35 cellular contexts compared by ENCODE assay signal in genomic region chr6:168314029-168314420, GRCh38. TPM values are rescaled to one million over a fixed set of nuclear protein-coding genes. Genes with fewer than 3 reads are reported as not detected.
DNase-seq lines count a peak whose midpoint lies in the region; ATAC-seq and TF ChIP-seq lines count a peak whose summit lies in the region.
"Had no signal": no experiment of that assay in that cellular context is flagged by ENCODE, and none has a peak within 500 bp of the region (broad histone marks: within the 10 kb centered on the region; RNA-seq: fewer than 3 reads in every experiment).

No MANE protein-coding gene starts in this region.

- no peaks in the 10 kb centered on the region for H3K9me3 Mint-ChIP-seq in neural progenitor cell
- no peaks in the 10 kb centered on the region for H3K9me3 Mint-ChIP-seq in type B pancreatic cell
- H3K9me3 Mint-ChIP-seq: activated CD4-positive, alpha-beta T cell treated with anti-CD3 and anti-CD28 coated beads, Interleukin-2, amount 10 ng/mL, durations not matched to agents 24 days and 14 days; activated naive CD8-positive, alpha-beta T cell treated with anti-CD3 and anti-CD28 coated beads for 36 hours; activated T-cell treated with anti-CD3 and anti-CD28 coated beads, Interleukin-2, amount 50 U/mL, for 4 hours; naive thymus-derived CD8-positive, alpha-beta T cell had no signal

- H3K36me3 Mint-ChIP-seq in neural progenitor cell, result no peaks in the 10 kb centered on the region
- H3K36me3 Mint-ChIP-seq in type B pancreatic cell, result peaks cover 6% of the 10 kb centered on the region
- H3K36me3 Mint-ChIP-seq: activated naive CD8-positive, alpha-beta T cell treated with anti-CD3 and anti-CD28 coated beads for 36 hours; naive thymus-derived CD8-positive, alpha-beta T cell had no signal

- H3K27ac ChIP-seq in esophagus squamous epithelium (peak overlapping the region in 3 of 4 donors; percentile 1 to 38 (median 21)), neural progenitor cell (peak overlapping the region; percentile 68), MM.1S (ENCODE audit: low read length) (no peak overlapping the region)
- H3K27ac ChIP-seq: C4-2B, cardiac muscle cell, colonic mucosa, tibial artery had no signal

- H3K4me2 ChIP-seq in neural progenitor cell, result peak overlapping the region; percentile 59
- no peak overlapping the region for H3K4me2 ChIP-seq in MM.1S (ENCODE audit: low read depth, low read length)

- H3K27ac Mint-ChIP-seq in neural progenitor cell, result no peak overlapping the region
- peak overlapping the region; percentile 90 for H3K27ac Mint-ChIP-seq in type B pancreatic cell
- H3K27ac Mint-ChIP-seq: activated CD4-positive, alpha-beta T cell treated with anti-CD3 and anti-CD28 coated beads, Interleukin-2, amount 10 ng/mL, durations not matched to agents 24 days and 14 days; activated naive CD8-positive, alpha-beta T cell treated with anti-CD3 and anti-CD28 coated beads for 36 hours; HFFc6; naive thymus-derived CD8-positive, alpha-beta T cell had no signal

- H3K4me1 Mint-ChIP-seq in neural progenitor cell, result peaks cover 41% of the 10 kb centered on the region
- peaks cover 52% of the 10 kb centered on the region for H3K4me1 Mint-ChIP-seq in type B pancreatic cell (ENCODE audit: unreplicated experiment)
- H3K4me1 Mint-ChIP-seq: activated CD4-positive, alpha-beta T cell treated with anti-CD3 and anti-CD28 coated beads, Interleukin-2, amount 10 ng/mL, durations not matched to agents 24 days and 14 days; activated naive CD8-positive, alpha-beta T cell treated with anti-CD3 and anti-CD28 coated beads for 36 hours had no signal

- intact Hi-C loops in esophagus squamous epithelium (cut with DNase I), result no loop called here

- no peak for ATAC-seq in GM21619 (IDR thresholded peaks at IDR 0.05; ENCODE audit: unreplicated experiment)
- ATAC-seq: activated T-cell treated with anti-CD3 and anti-CD28 coated beads, Interleukin-2, amount 50 U/mL, for 4 hours; K562; naive thymus-derived CD8-positive, alpha-beta T cell; sciatic nerve had no signal

- H4K20me1 ChIP-seq in neural progenitor cell (ENCODE audit: low read depth) (no peaks in the 10 kb centered on the region), MM.1S (ENCODE audit: insufficient read depth, low read length) (no peaks in the 10 kb centered on the region)

- peak overlapping the region; percentile 72 for H3K9ac ChIP-seq in NT2/D1 (ENCODE audit: insufficient read length, low read depth)
- H3K9ac ChIP-seq in neural progenitor cell, result no peak overlapping the region
- no peak overlapping the region for H3K9ac ChIP-seq in MM.1S (ENCODE audit: low read length)

- WGBS in esophagus squamous epithelium, 2 donors, result 77 to 78% methylated on average over 4 to 5 of the region's 11 CpGs

- H3K27me3 Mint-ChIP-seq in neural progenitor cell (ENCODE audit: insufficient read depth, low read depth) (peaks cover 30% of the 10 kb centered on the region), type B pancreatic cell (peaks cover 14% of the 10 kb centered on the region)

- no peak overlapping the region for H3K4me3 Mint-ChIP-seq in neural progenitor cell
- H3K4me3 Mint-ChIP-seq in type B pancreatic cell, result peak overlapping the region; percentile 65
- H3K4me3 Mint-ChIP-seq: activated CD4-positive, alpha-beta T cell treated with anti-CD3 and anti-CD28 coated beads, Interleukin-2, amount 10 ng/mL, durations not matched to agents 24 days and 14 days; activated naive CD8-positive, alpha-beta T cell treated with anti-CD3 and anti-CD28 coated beads for 36 hours; activated T-cell treated with anti-CD3 and anti-CD28 coated beads, Interleukin-2, amount 50 U/mL, for 4 hours; HFFc6; naive thymus-derived CD8-positive, alpha-beta T cell had no signal

- H2AFZ ChIP-seq in neural progenitor cell (replicated peaks) (peak overlapping the region; percentile 2), MM.1S (ENCODE audit: low read length) (no peak overlapping the region)

- H3K4me3 ChIP-seq in NT2/D1 (ENCODE audit: insufficient read length, low read depth) (no peak overlapping the region), esophagus squamous epithelium (no peak overlapping the region), neural progenitor cell (no peak overlapping the region), MM.1S (ENCODE audit: low read length) (no peak overlapping the region)
- H3K4me3 ChIP-seq: cardiac muscle cell, colonic mucosa, K562, tibial artery had no signal

- no peaks in the 10 kb centered on the region for H3K9me2 ChIP-seq in MM.1S (replicated peaks; ENCODE audit: insufficient read depth, low read length)

- H3K36me3 ChIP-seq in NT2/D1 (ENCODE audit: insufficient read depth, insufficient read length, low read length), result no peaks in the 10 kb centered on the region
- peaks cover 0 to under 1% (median 0%) of the 10 kb centered on the region in 3 donors for H3K36me3 ChIP-seq in esophagus squamous epithelium
- H3K36me3 ChIP-seq in neural progenitor cell, result no peaks in the 10 kb centered on the region
- H3K36me3 ChIP-seq in MM.1S (replicated peaks; ENCODE audit: insufficient read depth, low read length), result no peaks in the 10 kb centered on the region
- H3K36me3 ChIP-seq: cardiac muscle cell, colonic mucosa, tibial artery had no signal

- peaks cover 4% of the 10 kb centered on the region for H3K4me1 ChIP-seq in NT2/D1 (ENCODE audit: insufficient read depth, insufficient read length)
- H3K4me1 ChIP-seq in esophagus squamous epithelium, result peaks cover 14 to 54% (median 17%) of the 10 kb centered on the region in 3 donors
- peaks cover 40% of the 10 kb centered on the region for H3K4me1 ChIP-seq in neural progenitor cell
- H3K4me1 ChIP-seq in MM.1S (ENCODE audit: low read length), result no peaks in the 10 kb centered on the region

- H3K9me3 ChIP-seq in NT2/D1 (ENCODE audit: insufficient read depth, low read length) (no peaks in the 10 kb centered on the region), esophagus squamous epithelium (no peaks in the 10 kb centered on the region), neural progenitor cell (ENCODE audit: low read depth) (no peaks in the 10 kb centered on the region), MM.1S (replicated peaks; ENCODE audit: insufficient read depth, low read length) (no peaks in the 10 kb centered on the region)
- H3K9me3 ChIP-seq: Caco-2, colonic mucosa, tibial artery had no signal

- DNase-seq in NT2/D1 (ENCODE audit: low read depth, low spot score) (no peak), esophagus squamous epithelium (lab: John Stamatoyannopoulos, UW) (no peak), neural progenitor cell (ENCODE audit: low spot score) (no peak), type B pancreatic cell (ENCODE audit: extremely low spot score, unreplicated experiment) (no peak), MM.1S (no peak)
- no peak for DNase-seq in activated T-cell treated with anti-CD3 and anti-CD28 coated beads, Interleukin-2, amount 50 U/mL, for 1 hour
- DNase-seq: activated CD4-positive, alpha-beta T cell treated with anti-CD3 and anti-CD28 coated beads, Interleukin-2, amount 10 ng/mL, durations not matched to agents 24 days and 14 days; activated CD8-positive, alpha-beta memory T cell treated with anti-CD3 and anti-CD28 coated beads for 24 hours; activated gamma-delta T cell; activated naive CD8-positive, alpha-beta T cell treated with anti-CD3 and anti-CD28 coated beads for 36 hours; activated T-cell treated with anti-CD3 and anti-CD28 coated beads, Interleukin-2, amount 50 U/mL, for 4 hours; aorta; Caco-2; DMS79; effector CD8-positive, alpha-beta T cell; erythroblast; GDM1; glutamatergic neuron; HFFc6; naive thymus-derived CD8-positive, alpha-beta T cell; NCI-H1092 treated with DMSO at 0.1 percent for 48 hours; NCI-H187; NCI-H2171; NCI-H510A; stimulated activated CD4-positive, alpha-beta T cell treated with anti-CD3 and anti-CD28 coated beads, Interleukin-12 subunit alpha, Interleukin-12 subunit beta, amount 100 ng/mL, for 4 hours; stimulated activated CD4-positive, alpha-beta T cell treated with anti-CD3 and anti-CD28 coated beads, Interleukin-4, amount 100 ng/mL, for 24 hours; SW 1271; tibial artery had no signal

- TF ChIP-seq POLR2A in esophagus squamous epithelium (IDR thresholded peaks at IDR 0.05), result no peak

- H3K27me3 ChIP-seq in NT2/D1 (ENCODE audit: insufficient read depth, insufficient read length), result peaks cover 14% of the 10 kb centered on the region
- peaks cover 0 to 32% (median 0%) of the 10 kb centered on the region in 4 donors for H3K27me3 ChIP-seq in esophagus squamous epithelium
- H3K27me3 ChIP-seq in neural progenitor cell, result peaks cover 12% of the 10 kb centered on the region
- H3K27me3 ChIP-seq in MM.1S (replicated peaks; ENCODE audit: insufficient read depth, low read length), result no peaks in the 10 kb centered on the region

- TF ChIP-seq CTCF in esophagus squamous epithelium (IDR thresholded peaks at IDR 0.05) (no peak), neural progenitor cell (IDR thresholded peaks at IDR 0.05) (no peak), type B pancreatic cell (conservative IDR thresholded peaks at IDR 0.05) (no peak), MM.1S (IDR thresholded peaks at IDR 0.05; ENCODE audit: low read length) (no peak)

- H3F3A ChIP-seq in neural progenitor cell (ENCODE audit: low read depth) (peaks cover 35% of the 10 kb centered on the region), MM.1S (ENCODE audit: insufficient read depth, low read length) (no peaks in the 10 kb centered on the region)

- H3K79me2 ChIP-seq in neural progenitor cell (ENCODE audit: low read depth) (no peaks in the 10 kb centered on the region), MM.1S (ENCODE audit: low read length) (no peaks in the 10 kb centered on the region)

RNA-seq across cellular contexts. Expression of gene DACT2, which starts 5.6 kb away (rescaled TPM):
- total RNA-seq in esophagus squamous epithelium (1 to 10 TPM in 3 of 4 donors, under 1 TPM in 1; 0.57 to 2.8 (median 1.9) TPM), neural progenitor cell (ENCODE audit: low replicate concordance) (0.36 and 5.5 TPM in 2 replicates), type B pancreatic cell (ENCODE audit: low replicate concordance) (7.6 and 17.4 TPM in 2 replicates)
- total RNA-seq: activated naive CD8-positive, alpha-beta T cell treated with anti-CD3 and anti-CD28 coated beads for 36 hours; activated T-cell treated with anti-CD3 and anti-CD28 coated beads, Interleukin-2, amount 50 U/mL, for 4 hours; HFFc6; K562; naive thymus-derived CD8-positive, alpha-beta T cell; RPMI7951 had no signal
